ENCODE assay signal across 8 cellular contexts in genomic region chr3:160755776-160756304, GRCh38. TPM values are rescaled to one million over a fixed set of nuclear protein-coding genes. Genes with fewer than 3 reads are reported as not detected.
DNase-seq lines count a peak whose midpoint lies in the region; ATAC-seq, FAIRE-seq and TF ChIP-seq lines count a peak whose summit lies in the region.

PPM1L (plus strand) TSS chr3:160756231.

- H3K9me3 Mint-ChIP-seq in activated CD8-positive, alpha-beta T cell treated with anti-CD3 and anti-CD28 coated beads for 36 hours: no peaks in the 10 kb centered on the region

- no peak for TF ChIP-seq RAD21 in H1 (IDR thresholded peaks at IDR 0.05 in 1 of 2, conservative IDR thresholded peaks at IDR 0.05 in 1 of 2; ENCODE audit: low read depth in 2 of 2, low read length in 2 of 2)

- CTCF ChIA-PET in A673 (lab: Charles Lee) (no interaction called here), H1 (lab: Charles Lee; ENCODE audit: partially characterized antibody) (no interaction called here)
- CTCF ChIA-PET in activated CD8-positive, alpha-beta T cell treated with anti-CD3 and anti-CD28 coated beads for 36 hours (lab: Charles Lee): no interaction called here

- H3K4me3 Mint-ChIP-seq in activated CD8-positive, alpha-beta T cell treated with anti-CD3 and anti-CD28 coated beads for 36 hours: peak within 1 kb of the TSS; percentile 80

- H3K56ac ChIP-seq in H1 (replicated peaks; ENCODE audit: insufficient read length, low read depth, low read length): no peak within 1 kb of the TSS

- peaks cover 0 to 25% of the 10 kb centered on the region in 2 experiments; a peak in 2 of 4 replicates for H3K79me2 ChIP-seq in H1 (ENCODE audit: control insufficient read depth in 1 of 2, insufficient read depth in 2 of 2, low read length in 2 of 2)

- 0 out of 2 replicates have a peak, but pooled peaks cover 2% of the 10 kb centered on the region for H3K79me1 ChIP-seq in H1 (ENCODE audit: low read depth, low read length)

- no peaks in the 10 kb centered on the region for H3K36me3 ChIP-seq in A673 (ENCODE audit: insufficient read depth, low read length, poor library complexity, severe bottlenecking)
- H3K36me3 ChIP-seq in H1 (ENCODE audit: control insufficient read depth in 2 of 4, insufficient read depth in 4 of 4, low read length in 3 of 4): no peaks in the 10 kb centered on the region

- no peak within 1 kb of the TSS for H3K23ac ChIP-seq in H1 (ENCODE audit: insufficient read length)

- H3K4me1 Mint-ChIP-seq in activated CD8-positive, alpha-beta T cell treated with anti-CD3 and anti-CD28 coated beads for 36 hours (ENCODE audit: low read depth): peaks cover 27% of the 10 kb centered on the region

- peak within 1 kb of the TSS; percentile 95 for H3K27ac Mint-ChIP-seq in activated CD8-positive, alpha-beta T cell treated with anti-CD3 and anti-CD28 coated beads for 36 hours

- H2BK15ac ChIP-seq in H1 (ENCODE audit: low read length): no peak within 1 kb of the TSS; the same call in 1 of the 2 replicates

- peak within 1 kb of the TSS; percentile 97 to 100 for H3K4me2 ChIP-seq in H1 (ENCODE audit: insufficient read depth in 1 of 2, low read depth in 2 of 2, low read length in 2 of 2)

- peak within 1 kb of the TSS; percentile 74 for H3K14ac ChIP-seq in H1 (ENCODE audit: insufficient read length)

- peaks cover 23% of the 10 kb centered on the region for H3K27me3 Mint-ChIP-seq in activated CD8-positive, alpha-beta T cell treated with anti-CD3 and anti-CD28 coated beads for 36 hours

- H2AK5ac ChIP-seq in H1 (ENCODE audit: low read depth, low read length): 0 out of 2 replicates have a peak within 1 kb of the TSS, but pooled peaks have one; percentile 28

- H3K4me3 ChIP-seq in A673 (ENCODE audit: low read depth, low read length, poor library complexity, severe bottlenecking) (peak within 1 kb of the TSS; percentile 87), H1 (ENCODE audit: extremely low read depth in 1 of 4, insufficient read depth in 2 of 4, low read depth in 3 of 4, low read length in 4 of 4) (peak within 1 kb of the TSS; percentile 83 to 91 (median 88))

- TF ChIP-seq EP300 in H1 (IDR thresholded peaks at IDR 0.05; ENCODE audit: borderline replicate concordance in 1 of 2, low read depth in 2 of 2, low read length in 2 of 2): no peak

- BruUV-seq in A673 (replicated peaks; lab: Mats Ljungman, UMichigan): no TSS peak

- H2BK5ac ChIP-seq in H1 (ENCODE audit: low read depth, low read length): 0 out of 2 replicates have a peak within 1 kb of the TSS, but pooled peaks have one; percentile 13

- peak within 1 kb of the TSS; percentile 90; the same call in 1 of the 2 replicates for H4K8ac ChIP-seq in H1 (ENCODE audit: extremely low read depth, insufficient read depth, low read length)

- no peak within 1 kb of the TSS for H4K91ac ChIP-seq in H1 (replicated peaks; ENCODE audit: insufficient read length, low read length)

- FAIRE-seq in H1 (lab: Jason Lieb, UNC): no peak

- H3K27ac ChIP-seq in A673 (ENCODE audit: low read depth, low read length, poor library complexity, severe bottlenecking) (peak within 1 kb of the TSS; percentile 92), H1 (ENCODE audit: low read depth, low read length) (peak within 1 kb of the TSS; percentile 5; the same call in 1 of the 2 replicates)

- 1% methylated on average over 44 of the region's 64 CpGs; no CpG with 5 or more reads in 1 of the 2 experiments for WGBS in H1 (ENCODE audit: extremely low coverage in 1 of 2, insufficient coverage in 1 of 2, insufficient read length in 1 of 2, insufficient replicate concordance in 2 of 2, low coverage in 1 of 2, low lambda C conversion rate in 2 of 2, missing lambda C conversion rate in 1 of 2), 2 experiments

- TF ChIP-seq POLR2A in H1 (IDR thresholded peaks at IDR 0.05; ENCODE audit: control extremely low read depth in 1 of 2, low read depth in 2 of 2, low read length in 2 of 2): no peak

- POLR2A ChIA-PET in A673 (lab: Charles Lee; ENCODE audit: low non-redundant PET): interaction anchor here (0.5 to 0.7 kb wide), 3 partner anchors 40 to 467 kb away, joined by 3 read pairs; no protein-coding TSS in a partner anchor
- POLR2A ChIA-PET in activated CD8-positive, alpha-beta T cell treated with anti-CD3 and anti-CD28 coated beads for 36 hours (lab: Charles Lee): interaction anchor here (0.5 to 1.3 kb wide), 4 partner anchors 169 to 386 kb away, joined by 3 to 4 read pairs (median 4); partner anchors contain the start of gene TRIM59
- POLR2A ChIA-PET in H1 (lab: Charles Lee; ENCODE audit: partially characterized antibody): interaction anchor here (1.0 to 2.3 kb wide), 4 partner anchors 11 to 190 kb away, joined by 3 to 5 read pairs (median 4); partner anchors contain the start of gene KPNA4

- H3K4ac ChIP-seq in H1 (replicated peaks; ENCODE audit: insufficient read length, low read depth, low read length): peak within 1 kb of the TSS; percentile 91

- H3K27me3 ChIP-seq in A673 (replicated peaks; ENCODE audit: insufficient read depth, low read depth, low read length, poor library complexity): no peaks in the 10 kb centered on the region
- H3K27me3 ChIP-seq in H1 (replicated peaks in 1 of 4; ENCODE audit: control insufficient read depth in 3 of 4, extremely low read depth in 1 of 4, insufficient read depth in 3 of 4, low read length in 3 of 4): peaks cover 5 to 30% (median 19%) of the 10 kb centered on the region in 4 experiments; a peak in 6 of 7 replicates

- peaks cover 0 to 1% of the 10 kb centered on the region in 2 experiments for H4K20me1 ChIP-seq in H1 (replicated peaks in 1 of 2; ENCODE audit: control insufficient read depth in 1 of 2, insufficient read depth in 2 of 2, low read length in 2 of 2)

- ATAC-seq in GM18502 (IDR thresholded peaks at IDR 0.05; ENCODE audit: poor library complexity, unreplicated experiment) (peak; percentile 54), HG02973 (IDR thresholded peaks at IDR 0.05; ENCODE audit: unreplicated experiment) (peak; percentile 33)
- ATAC-seq in activated CD8-positive, alpha-beta T cell treated with anti-CD3 and anti-CD28 coated beads for 36 hours: peak; percentile 42

- H3K36me3 Mint-ChIP-seq in activated CD8-positive, alpha-beta T cell treated with anti-CD3 and anti-CD28 coated beads for 36 hours (ENCODE audit: low read depth): no peaks in the 10 kb centered on the region

- DNase-seq in A673 (ENCODE audit: low spot score): peak; percentile 67
- peak; percentile 49 for DNase-seq in NCI-H2171 (lab: John Stamatoyannopoulos, UW)
- DNase-seq in activated CD8-positive, alpha-beta T cell treated with anti-CD3 and anti-CD28 coated beads for 36 hours: peak; percentile 59
- DNase-seq in H1 (ENCODE audit: low read depth in 1 of 2, low spot score in 2 of 2): no peak
- DNase-seq in mesenteric fat pad (ENCODE audit: low spot score): peak; percentile 91
- peak; percentile 32 to 36 for DNase-seq in stimulated activated CD8-positive, alpha-beta memory T cell treated with anti-CD3 and anti-CD28 coated beads, Interleukin-2, amount 100 ng/mL, for 1 hour (ENCODE audit: low read depth in 2 of 2)

- peak within 1 kb of the TSS; percentile 62 to 82 (median 68) for H3K9ac ChIP-seq in H1 (replicated peaks in 1 of 4; ENCODE audit: extremely low read depth in 1 of 4, low read depth in 3 of 4, low read length in 3 of 4)

- no peaks in the 10 kb centered on the region for H3K9me3 ChIP-seq in A673 (ENCODE audit: low read depth, low read length, poor library complexity, severe bottlenecking)
- no peaks in the 10 kb centered on the region for H3K9me3 ChIP-seq in H1 (ENCODE audit: insufficient read depth in 2 of 2, low read depth in 1 of 2, low read length in 1 of 2)

- H3K4me1 ChIP-seq in A673 (ENCODE audit: insufficient read depth, low read length, poor library complexity, severe bottlenecking) (peaks cover 14% of the 10 kb centered on the region), H1 (replicated peaks in 1 of 4; ENCODE audit: control insufficient read depth in 3 of 4, insufficient read depth in 4 of 4, low read length in 3 of 4) (peaks cover 0 to 12% (median 6%) of the 10 kb centered on the region in 4 experiments; a peak in 6 of 7 replicates)

- peak within 1 kb of the TSS; percentile 97; the same call in 1 of the 2 replicates for H2BK12ac ChIP-seq in H1 (ENCODE audit: low read depth, low read length)

- no peak within 1 kb of the TSS for H2BK120ac ChIP-seq in H1 (replicated peaks; ENCODE audit: low read depth, low read length)

- no peak for TF ChIP-seq CTCF in A673 (conservative IDR thresholded peaks at IDR 0.05; ENCODE audit: low read depth, low read length)
- no peak for TF ChIP-seq CTCF in activated CD8-positive, alpha-beta T cell treated with anti-CD3 and anti-CD28 coated beads for 36 hours (IDR thresholded peaks at IDR 0.05)
- TF ChIP-seq CTCF in H1 (IDR thresholded peaks at IDR 0.05; ENCODE audit: control extremely low read depth in 1 of 3, insufficient read depth in 1 of 3, low read depth in 1 of 3, low read length in 3 of 3): no peak

- 0 out of 2 replicates have a peak within 1 kb of the TSS, but pooled peaks have one; percentile 67 for H2BK20ac ChIP-seq in H1 (ENCODE audit: low read length)

- H3K23me2 ChIP-seq in H1 (ENCODE audit: low read depth, low read length): peaks cover 30% of the 10 kb centered on the region

- peak within 1 kb of the TSS; percentile 95 for H2AFZ ChIP-seq in H1 (ENCODE audit: low read length)

- intact Hi-C loops in A673 (cut with micrococcal nuclease; ENCODE audit: unreplicated experiment): loop anchor here (5.0 kb wide), 1 partner anchor 189 kb away; the partner anchor contains the start of gene KPNA4
- intact Hi-C loops in activated CD8-positive, alpha-beta T cell treated with anti-CD3 and anti-CD28 coated beads for 36 hours (cut with micrococcal nuclease): loop anchor here (5.0 kb wide), 1 partner anchor 309 kb away; the partner anchor contains the start of gene TRIM59

- peak within 1 kb of the TSS; percentile 92 for H3K18ac ChIP-seq in H1 (ENCODE audit: extremely low read depth, low read length)

- no peak within 1 kb of the TSS for H4K5ac ChIP-seq in H1 (ENCODE audit: insufficient read length, low read depth, low read length)

TF ChIP-seq in H1, 55 proteins besides CTCF, POLR2A, EP300 and RAD21 (continues in another document):
- TF ChIP-seq HDAC6 (IDR thresholded peaks at IDR 0.05; ENCODE audit: low read depth, low read length): no peak
- TF ChIP-seq POLR2AphosphoS5 (IDR thresholded peaks at IDR 0.05; ENCODE audit: low read depth, low read length): no peak
- TF ChIP-seq SP1 (IDR thresholded peaks at IDR 0.05; ENCODE audit: low read depth, low read length): no peak

RNA-seq across cellular contexts. Expression of gene PPM1L, which starts in this region (rescaled TPM):
- 10.6 and 12.7 TPM in 2 replicates for total RNA-seq in A673 (2021)
- 1 to 10 TPM; 2.6 to 2.7 TPM for total RNA-seq in activated CD8-positive, alpha-beta T cell treated with anti-CD3 and anti-CD28 coated beads for 36 hours
- total RNA-seq in H1 (2021; fragmentation: NEBNext Ultra II Directional; extraction: Animal tissue kit (Norgen Biotek cat#: 25700)): 17.3 and 18.1 TPM in 2 replicates
- polyA plus RNA-seq in H1 (2011; rRNA removed): 2.8 and 4.0 TPM in 2 replicates
- polyA plus RNA-seq in H1 (2011; cell fraction: cytosol; rRNA removed): 3.3 TPM
- 8.7 TPM for polyA plus RNA-seq in H1 (2011; cell fraction: nucleus; rRNA removed)
- 3.1 to 5.7 TPM (median 5.1 TPM) in 4 replicates for polyA plus RNA-seq in H1 (2012, experiment 1 of 2)
- 0.60 TPM for polyA plus RNA-seq in H1 (2012, experiment 2 of 2)
- polyA plus RNA-seq in H1 (2013, experiment 1 of 2): 7.0 TPM
- polyA plus RNA-seq in H1 (2013, experiment 2 of 2): 7.8 TPM
- 29.3 and 31.2 TPM in 2 replicates for polyA minus RNA-seq in H1 (2011; rRNA and poly(A)+ RNA removed)
- 20.0 TPM for polyA minus RNA-seq in H1 (2011; cell fraction: cytosol; rRNA and poly(A)+ RNA removed)
- polyA minus RNA-seq in H1 (2011; cell fraction: nucleus; rRNA and poly(A)+ RNA removed): 50.4 TPM
- total RNA-seq in mesenteric fat pad: 12.7 TPM

Comparison
In these comparisons a context has a peak if more than half of its experiments do, and no peak if none do; other contexts are left out.
1. DNase-seq: peak in A673 (single experiment), NCI-H2171 (single experiment), activated CD8-positive, alpha-beta T cell treated with anti-CD3 and anti-CD28 coated beads for 36 hours (single experiment), mesenteric fat pad (single experiment) and stimulated activated CD8-positive, alpha-beta memory T cell treated with anti-CD3 and anti-CD28 coated beads, Interleukin-2, amount 100 ng/mL, for 1 hour (2 of 2); none in H1 (0 of 2).
2. Peak in every context shown above with its lines, with median percentiles within 50 percentile points of each other: ATAC-seq.